In the genomic region with DNA sequence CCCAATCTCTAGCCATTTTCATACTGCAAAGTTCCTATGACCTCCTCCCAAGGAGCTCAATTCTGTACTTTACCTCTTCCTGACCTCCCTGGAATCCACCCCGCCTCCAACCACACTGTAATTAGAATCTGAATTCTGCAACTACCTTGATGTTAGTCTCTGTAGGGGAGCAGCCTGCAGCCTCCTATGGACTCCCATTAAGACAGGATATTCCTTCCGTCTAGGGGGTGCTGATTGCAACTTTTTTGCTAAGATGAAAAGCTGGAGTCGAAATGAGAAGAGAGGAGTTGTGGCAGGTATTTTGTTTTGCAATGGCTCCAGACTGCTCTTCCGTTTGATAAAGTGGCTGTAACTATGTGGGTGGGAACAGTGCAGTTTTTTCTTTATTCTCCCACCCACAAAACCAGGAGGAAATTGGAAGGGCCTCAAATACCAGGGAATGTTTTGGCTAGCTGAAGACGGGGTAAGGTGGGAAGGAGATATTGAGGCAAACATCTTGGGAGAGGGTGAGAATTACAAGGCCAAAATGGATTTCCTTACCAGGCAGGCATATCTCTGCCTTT, we compare ENCODE assay signal across 12 cellular contexts. TPM values are rescaled to one million over a fixed set of nuclear protein-coding genes. Genes with fewer than 3 reads are reported as not detected.
A peak's percentile ranks its signal among the peaks of the same experiment; 100 is the strongest.
DNase-seq lines count a peak whose midpoint lies in the region; ATAC-seq, FAIRE-seq and TF ChIP-seq lines count a peak whose summit lies in the region.
"Had no signal": no experiment of that assay in that cellular context is flagged by ENCODE, and none has a peak within 500 bp of the region (broad histone marks: within the 10 kb centered on the region; RNA-seq: fewer than 3 reads in every experiment).

No MANE protein-coding gene starts in this region.

- no peaks in the 10 kb centered on the region for H3K9me3 ChIP-seq in CD4-positive, alpha-beta memory T cell (ENCODE audit: control insufficient read depth in 1 of 2, low read length in 2 of 2)
- H3K9me3 ChIP-seq in astrocyte (ENCODE audit: insufficient read depth, low read depth, low read length) (no peaks in the 10 kb centered on the region), MG63 (no peaks in the 10 kb centered on the region)
- H3K9me3 ChIP-seq: thoracic aorta had no signal

- H3K27ac Mint-ChIP-seq in CD4-positive, alpha-beta memory T cell = peak overlapping the region; percentile 99 to 100 (median 100)
- H3K27ac Mint-ChIP-seq in astrocyte (ENCODE audit: unreplicated experiment) = no peak overlapping the region
- H3K27ac Mint-ChIP-seq in naive thymus-derived CD8-positive, alpha-beta T cell = peak overlapping the region; percentile 95 to 100 (median 99)

- no peak overlapping the region for H2AFZ ChIP-seq in astrocyte (ENCODE audit: low read depth, low read length)

- peaks cover 27 to 71% (median 39%) of the 10 kb centered on the region in 4 donors for H3K4me1 Mint-ChIP-seq in CD4-positive, alpha-beta memory T cell
- H3K4me1 Mint-ChIP-seq in astrocyte (ENCODE audit: low read depth, unreplicated experiment) = peaks cover 5% of the 10 kb centered on the region
- peaks cover 20 to 48% (median 40%) of the 10 kb centered on the region in 4 donors for H3K4me1 Mint-ChIP-seq in naive thymus-derived CD8-positive, alpha-beta T cell

- POLR2A ChIA-PET in CD4-positive, alpha-beta memory T cell (lab: Charles Lee; ENCODE audit: partially characterized antibody) = interaction anchor here (1.1 to 20.1 kb wide), 10 partner anchors 8 to 469 kb away, joined by 3 to 1197 read pairs (median 208); a partner anchor contains a TSS
- POLR2A ChIA-PET in naive thymus-derived CD8-positive, alpha-beta T cell (lab: Charles Lee) = interaction anchor here (0.8 to 16.3 kb wide), 13 partner anchors 8 to 468 kb away, joined by 3 to 904 read pairs (median 76); a partner anchor contains a TSS

- no peaks in the 10 kb centered on the region for H4K20me1 ChIP-seq in astrocyte (ENCODE audit: insufficient read depth, low read length)

- H3K4me3 Mint-ChIP-seq in CD4-positive, alpha-beta memory T cell = peak overlapping the region; percentile 94 to 99 (median 98)
- peak overlapping the region; percentile 45 for H3K4me3 Mint-ChIP-seq in astrocyte (ENCODE audit: unreplicated experiment)
- H3K4me3 Mint-ChIP-seq in naive thymus-derived CD8-positive, alpha-beta T cell = peak overlapping the region; percentile 94 to 99 (median 98)

- peaks cover 19% of the 10 kb centered on the region for H3K79me2 ChIP-seq in astrocyte (ENCODE audit: insufficient read depth, low read length)

- ATAC-seq in naive thymus-derived CD8-positive, alpha-beta T cell = no peak
- ATAC-seq in GM18505 (IDR thresholded peaks at IDR 0.05; ENCODE audit: unreplicated experiment) (no peak), GM21576 (IDR thresholded peaks at IDR 0.05; ENCODE audit: unreplicated experiment) (no peak)

- TF ChIP-seq POLR2A in GM18505 (IDR thresholded peaks at IDR 0.05; ENCODE audit: borderline replicate concordance, extremely low read depth, insufficient read depth, insufficient read length) = no peak

- no peak overlapping the region for H3K9ac ChIP-seq in astrocyte (ENCODE audit: low read length)

- H3K27me3 ChIP-seq in CD4-positive, alpha-beta memory T cell (ENCODE audit: insufficient read depth, low read length) = no peaks in the 10 kb centered on the region
- H3K27me3 ChIP-seq in astrocyte (ENCODE audit: insufficient read depth, low read length) = no peaks in the 10 kb centered on the region
- no peaks in the 10 kb centered on the region for H3K27me3 ChIP-seq in MG63

- peak overlapping the region; percentile 57 to 73 for H3K4me3 ChIP-seq in CD4-positive, alpha-beta memory T cell (ENCODE audit: low read length in 2 of 2)
- H3K4me3 ChIP-seq in astrocyte (ENCODE audit: insufficient read depth, low read depth, low read length) (no peak overlapping the region), MG63 (no peak overlapping the region)

- no peak for FAIRE-seq in astrocyte (lab: Jason Lieb, UNC)

- peaks cover 50% of the 10 kb centered on the region for H3K4me1 ChIP-seq in CD4-positive, alpha-beta memory T cell (ENCODE audit: insufficient read depth, low read length)
- H3K4me1 ChIP-seq in astrocyte (ENCODE audit: insufficient read depth, low read length) = peaks cover 13% of the 10 kb centered on the region

- intact Hi-C loops in CD4-positive, alpha-beta memory T cell (cut with micrococcal nuclease) = loop anchor here (5.0 kb wide), 1 partner anchor 466 kb away; a partner anchor contains a TSS

- peak overlapping the region; percentile 94 for H3K27ac ChIP-seq in CD4-positive, alpha-beta memory T cell (ENCODE audit: low read depth, low read length)
- no peak overlapping the region for H3K27ac ChIP-seq in astrocyte (ENCODE audit: low read depth, low read length)
- H3K27ac ChIP-seq: epithelial cell of prostate had no signal

- peak overlapping the region; percentile 8 for H3K4me2 ChIP-seq in astrocyte (ENCODE audit: low read length)

- H3K9me3 Mint-ChIP-seq in CD4-positive, alpha-beta memory T cell = peaks cover 0 to 18% (median 0%) of the 10 kb centered on the region in 8 donors
- peaks cover 4% of the 10 kb centered on the region for H3K9me3 Mint-ChIP-seq in astrocyte (ENCODE audit: unreplicated experiment)
- no peaks in the 10 kb centered on the region for H3K9me3 Mint-ChIP-seq in naive thymus-derived CD8-positive, alpha-beta T cell

- CTCF ChIA-PET in CD4-positive, alpha-beta memory T cell (lab: Charles Lee; ENCODE audit: partially characterized antibody) = interaction anchor here (1.1 to 11.2 kb wide), 7 partner anchors 9 to 106 kb away, joined by 3 to 226 read pairs (median 86); no protein-coding TSS in a partner anchor

- DNase-seq in CD4-positive, alpha-beta memory T cell = no peak
- peak; percentile 21 for DNase-seq in HT-29 (ENCODE audit: low spot score)
- DNase-seq in astrocyte (ENCODE audit: low read depth) = peak; percentile 36
- DNase-seq in naive thymus-derived CD8-positive, alpha-beta T cell = no peak
- DNase-seq in NOMO-1 (lab: John Stamatoyannopoulos, UW; ENCODE audit: unreplicated experiment in 2 of 2) = no peak
- no peak for DNase-seq in MG63
- DNase-seq: DMS153; stimulated activated CD4-positive, alpha-beta T cell treated with anti-CD3 and anti-CD28 coated beads, Interleukin-4, amount 100 ng/mL, for 1 hour had no signal

- peaks cover 0 to 28% of the 10 kb centered on the region in 2 donors for H3K36me3 Mint-ChIP-seq in CD4-positive, alpha-beta memory T cell
- H3K36me3 Mint-ChIP-seq in astrocyte (ENCODE audit: low read depth, unreplicated experiment) = no peaks in the 10 kb centered on the region
- H3K36me3 Mint-ChIP-seq in naive thymus-derived CD8-positive, alpha-beta T cell = peaks cover 0 to 5% (median 0%) of the 10 kb centered on the region in 3 donors

- TF ChIP-seq CTCF in astrocyte (IDR thresholded peaks at IDR 0.05; ENCODE audit: insufficient read depth, low read depth, low read length) = no peak

- H3K36me3 ChIP-seq in CD4-positive, alpha-beta memory T cell (ENCODE audit: insufficient read depth, low read length) = no peaks in the 10 kb centered on the region
- H3K36me3 ChIP-seq in astrocyte (ENCODE audit: insufficient read depth, low read length) (no peaks in the 10 kb centered on the region), MG63 (no peaks in the 10 kb centered on the region)
- H3K36me3 ChIP-seq: thoracic aorta had no signal

- H3K27me3 Mint-ChIP-seq in CD4-positive, alpha-beta memory T cell = no peaks in the 10 kb centered on the region
- peaks cover 42% of the 10 kb centered on the region for H3K27me3 Mint-ChIP-seq in astrocyte (ENCODE audit: low read depth, unreplicated experiment)
- H3K27me3 Mint-ChIP-seq in naive thymus-derived CD8-positive, alpha-beta T cell = no peaks in the 10 kb centered on the region

RNA-seq across cellular contexts. Expression of a gene that starts 23.8 kb away (rescaled TPM):
- total RNA-seq in CD4-positive, alpha-beta memory T cell = 10 to 100 TPM; 43.4 to 47.8 TPM
- polyA plus RNA-seq in CD4-positive, alpha-beta memory T cell = 10 to 100 TPM; 35.8 to 47.0 TPM
- 21.1 and 22.7 TPM in 2 replicates for total RNA-seq in HT-29 (2014; rRNA removed; shearing (Covaris generic))
- 0.50 and 0.77 TPM in 2 replicates for total RNA-seq in astrocyte
- total RNA-seq in naive thymus-derived CD8-positive, alpha-beta T cell = 10 to 100 TPM; 65.9 to 72.7 TPM
- polyA plus RNA-seq in naive thymus-derived CD8-positive, alpha-beta T cell = 10 to 100 TPM; 51.5 to 69.8 (median 54.8) TPM
- 0.12 and 4.3 TPM in 2 replicates for total RNA-seq in MG63 (2014; rRNA removed; shearing (Covaris generic); ENCODE audit: low replicate concordance)

Comparison
In these comparisons a context has a peak if more than half of its experiments do, and no peak if none do; other contexts are left out.
1. DNase-seq: peak in HT-29 (single experiment) and astrocyte (single experiment); none in CD4-positive, alpha-beta memory T cell (0 of 5), naive thymus-derived CD8-positive, alpha-beta T cell (0 of 10), NOMO-1 (0 of 2) and MG63 (single experiment).
2. H3K4me3 ChIP-seq: peak in CD4-positive, alpha-beta memory T cell (2 of 2); none in astrocyte (single experiment) and MG63 (single experiment).
3. H3K4me3 Mint-ChIP-seq: peak in every context shown above with its lines; median percentile 98 in naive thymus-derived CD8-positive, alpha-beta T cell; 98 in CD4-positive, alpha-beta memory T cell; 45 in astrocyte.